ENCODE assay signal across 2 cellular contexts in the genomic region with DNA sequence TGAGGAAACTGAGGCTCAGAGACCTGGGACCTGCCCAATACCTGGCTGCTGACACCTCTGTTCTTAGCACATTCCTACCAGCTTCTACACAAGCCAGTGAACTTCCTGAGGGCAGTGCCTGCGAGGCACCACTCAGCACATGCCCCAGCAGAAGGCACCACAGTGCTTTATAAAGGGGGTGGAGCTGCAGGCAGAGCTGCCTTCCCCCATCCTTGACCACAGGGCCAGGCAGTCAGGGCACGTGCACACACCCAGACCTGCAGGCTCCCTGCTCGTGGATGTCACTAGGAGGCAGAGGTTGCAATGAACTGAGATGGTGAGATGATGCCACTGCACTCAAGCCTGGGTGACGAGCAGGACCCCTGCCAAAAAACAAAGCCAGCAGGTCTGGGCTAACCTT.
TF ChIP-seq lines count a peak whose summit lies in the region.

No MANE protein-coding gene starts in this region.

TF ChIP-seq in HEK293, 187 proteins besides CTCF, POLR2A, EP300 and RAD21:
- no peak for TF ChIP-seq ZSCAN18 (tag by site-specific recombination; IDR thresholded peaks at IDR 0.05)
- TF ChIP-seq, protein P1, sequence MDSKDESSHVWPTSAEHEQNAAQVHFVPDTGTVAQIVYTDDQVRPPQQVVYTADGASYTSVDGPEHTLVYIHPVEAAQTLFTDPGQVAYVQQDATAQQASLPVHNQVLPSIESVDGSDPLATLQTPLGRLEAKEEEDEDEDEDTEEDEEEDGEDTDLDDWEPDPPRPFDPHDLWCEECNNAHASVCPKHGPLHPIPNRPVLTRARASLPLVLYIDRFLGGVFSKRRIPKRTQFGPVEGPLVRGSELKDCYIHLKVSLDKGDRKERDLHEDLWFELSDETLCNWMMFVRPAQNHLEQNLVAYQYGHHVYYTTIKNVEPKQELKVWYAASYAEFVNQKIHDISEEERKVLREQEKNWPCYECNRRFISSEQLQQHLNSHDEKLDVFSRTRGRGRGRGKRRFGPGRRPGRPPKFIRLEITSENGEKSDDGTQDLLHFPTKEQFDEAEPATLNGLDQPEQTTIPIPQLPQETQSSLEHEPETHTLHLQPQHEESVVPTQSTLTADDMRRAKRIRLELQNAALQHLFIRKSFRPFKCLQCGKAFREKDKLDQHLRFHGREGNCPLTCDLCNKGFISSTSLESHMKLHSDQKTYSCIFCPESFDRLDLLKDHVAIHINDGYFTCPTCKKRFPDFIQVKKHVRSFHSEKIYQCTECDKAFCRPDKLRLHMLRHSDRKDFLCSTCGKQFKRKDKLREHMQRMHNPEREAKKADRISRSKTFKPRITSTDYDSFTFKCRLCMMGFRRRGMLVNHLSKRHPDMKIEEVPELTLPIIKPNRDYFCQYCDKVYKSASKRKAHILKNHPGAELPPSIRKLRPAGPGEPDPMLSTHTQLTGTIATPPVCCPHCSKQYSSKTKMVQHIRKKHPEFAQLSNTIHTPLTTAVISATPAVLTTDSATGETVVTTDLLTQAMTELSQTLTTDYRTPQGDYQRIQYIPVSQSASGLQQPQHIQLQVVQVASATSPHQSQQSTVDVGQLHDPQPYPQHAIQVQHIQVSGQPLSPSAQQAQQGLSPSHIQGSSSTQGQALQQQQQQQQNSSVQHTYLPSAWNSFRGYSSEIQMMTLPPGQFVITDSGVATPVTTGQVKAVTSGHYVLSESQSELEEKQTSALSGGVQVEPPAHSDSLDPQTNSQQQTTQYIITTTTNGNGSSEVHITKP (tag by site-specific recombination; IDR thresholded peaks at IDR 0.05), result peak; percentile 55; the same call in 1 of the 2 replicates

TF ChIP-seq in K562, 482 proteins besides CTCF, POLR2A, EP300 and RAD21:
- TF ChIP-seq, protein P2, sequence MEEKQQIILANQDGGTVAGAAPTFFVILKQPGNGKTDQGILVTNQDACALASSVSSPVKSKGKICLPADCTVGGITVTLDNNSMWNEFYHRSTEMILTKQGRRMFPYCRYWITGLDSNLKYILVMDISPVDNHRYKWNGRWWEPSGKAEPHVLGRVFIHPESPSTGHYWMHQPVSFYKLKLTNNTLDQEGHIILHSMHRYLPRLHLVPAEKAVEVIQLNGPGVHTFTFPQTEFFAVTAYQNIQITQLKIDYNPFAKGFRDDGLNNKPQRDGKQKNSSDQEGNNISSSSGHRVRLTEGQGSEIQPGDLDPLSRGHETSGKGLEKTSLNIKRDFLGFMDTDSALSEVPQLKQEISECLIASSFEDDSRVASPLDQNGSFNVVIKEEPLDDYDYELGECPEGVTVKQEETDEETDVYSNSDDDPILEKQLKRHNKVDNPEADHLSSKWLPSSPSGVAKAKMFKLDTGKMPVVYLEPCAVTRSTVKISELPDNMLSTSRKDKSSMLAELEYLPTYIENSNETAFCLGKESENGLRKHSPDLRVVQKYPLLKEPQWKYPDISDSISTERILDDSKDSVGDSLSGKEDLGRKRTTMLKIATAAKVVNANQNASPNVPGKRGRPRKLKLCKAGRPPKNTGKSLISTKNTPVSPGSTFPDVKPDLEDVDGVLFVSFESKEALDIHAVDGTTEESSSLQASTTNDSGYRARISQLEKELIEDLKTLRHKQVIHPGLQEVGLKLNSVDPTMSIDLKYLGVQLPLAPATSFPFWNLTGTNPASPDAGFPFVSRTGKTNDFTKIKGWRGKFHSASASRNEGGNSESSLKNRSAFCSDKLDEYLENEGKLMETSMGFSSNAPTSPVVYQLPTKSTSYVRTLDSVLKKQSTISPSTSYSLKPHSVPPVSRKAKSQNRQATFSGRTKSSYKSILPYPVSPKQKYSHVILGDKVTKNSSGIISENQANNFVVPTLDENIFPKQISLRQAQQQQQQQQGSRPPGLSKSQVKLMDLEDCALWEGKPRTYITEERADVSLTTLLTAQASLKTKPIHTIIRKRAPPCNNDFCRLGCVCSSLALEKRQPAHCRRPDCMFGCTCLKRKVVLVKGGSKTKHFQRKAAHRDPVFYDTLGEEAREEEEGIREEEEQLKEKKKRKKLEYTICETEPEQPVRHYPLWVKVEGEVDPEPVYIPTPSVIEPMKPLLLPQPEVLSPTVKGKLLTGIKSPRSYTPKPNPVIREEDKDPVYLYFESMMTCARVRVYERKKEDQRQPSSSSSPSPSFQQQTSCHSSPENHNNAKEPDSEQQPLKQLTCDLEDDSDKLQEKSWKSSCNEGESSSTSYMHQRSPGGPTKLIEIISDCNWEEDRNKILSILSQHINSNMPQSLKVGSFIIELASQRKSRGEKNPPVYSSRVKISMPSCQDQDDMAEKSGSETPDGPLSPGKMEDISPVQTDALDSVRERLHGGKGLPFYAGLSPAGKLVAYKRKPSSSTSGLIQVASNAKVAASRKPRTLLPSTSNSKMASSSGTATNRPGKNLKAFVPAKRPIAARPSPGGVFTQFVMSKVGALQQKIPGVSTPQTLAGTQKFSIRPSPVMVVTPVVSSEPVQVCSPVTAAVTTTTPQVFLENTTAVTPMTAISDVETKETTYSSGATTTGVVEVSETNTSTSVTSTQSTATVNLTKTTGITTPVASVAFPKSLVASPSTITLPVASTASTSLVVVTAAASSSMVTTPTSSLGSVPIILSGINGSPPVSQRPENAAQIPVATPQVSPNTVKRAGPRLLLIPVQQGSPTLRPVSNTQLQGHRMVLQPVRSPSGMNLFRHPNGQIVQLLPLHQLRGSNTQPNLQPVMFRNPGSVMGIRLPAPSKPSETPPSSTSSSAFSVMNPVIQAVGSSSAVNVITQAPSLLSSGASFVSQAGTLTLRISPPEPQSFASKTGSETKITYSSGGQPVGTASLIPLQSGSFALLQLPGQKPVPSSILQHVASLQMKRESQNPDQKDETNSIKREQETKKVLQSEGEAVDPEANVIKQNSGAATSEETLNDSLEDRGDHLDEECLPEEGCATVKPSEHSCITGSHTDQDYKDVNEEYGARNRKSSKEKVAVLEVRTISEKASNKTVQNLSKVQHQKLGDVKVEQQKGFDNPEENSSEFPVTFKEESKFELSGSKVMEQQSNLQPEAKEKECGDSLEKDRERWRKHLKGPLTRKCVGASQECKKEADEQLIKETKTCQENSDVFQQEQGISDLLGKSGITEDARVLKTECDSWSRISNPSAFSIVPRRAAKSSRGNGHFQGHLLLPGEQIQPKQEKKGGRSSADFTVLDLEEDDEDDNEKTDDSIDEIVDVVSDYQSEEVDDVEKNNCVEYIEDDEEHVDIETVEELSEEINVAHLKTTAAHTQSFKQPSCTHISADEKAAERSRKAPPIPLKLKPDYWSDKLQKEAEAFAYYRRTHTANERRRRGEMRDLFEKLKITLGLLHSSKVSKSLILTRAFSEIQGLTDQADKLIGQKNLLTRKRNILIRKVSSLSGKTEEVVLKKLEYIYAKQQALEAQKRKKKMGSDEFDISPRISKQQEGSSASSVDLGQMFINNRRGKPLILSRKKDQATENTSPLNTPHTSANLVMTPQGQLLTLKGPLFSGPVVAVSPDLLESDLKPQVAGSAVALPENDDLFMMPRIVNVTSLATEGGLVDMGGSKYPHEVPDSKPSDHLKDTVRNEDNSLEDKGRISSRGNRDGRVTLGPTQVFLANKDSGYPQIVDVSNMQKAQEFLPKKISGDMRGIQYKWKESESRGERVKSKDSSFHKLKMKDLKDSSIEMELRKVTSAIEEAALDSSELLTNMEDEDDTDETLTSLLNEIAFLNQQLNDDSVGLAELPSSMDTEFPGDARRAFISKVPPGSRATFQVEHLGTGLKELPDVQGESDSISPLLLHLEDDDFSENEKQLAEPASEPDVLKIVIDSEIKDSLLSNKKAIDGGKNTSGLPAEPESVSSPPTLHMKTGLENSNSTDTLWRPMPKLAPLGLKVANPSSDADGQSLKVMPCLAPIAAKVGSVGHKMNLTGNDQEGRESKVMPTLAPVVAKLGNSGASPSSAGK (IDR thresholded peaks at IDR 0.05), result peak; percentile 42
- no peak for TF ChIP-seq POLR2B (IDR thresholded peaks at IDR 0.05; ENCODE audit: low read depth, partially characterized antibody)
- TF ChIP-seq BHLHE40 (IDR thresholded peaks at IDR 0.05; ENCODE audit: low read length), result peak; percentile 77
- TF ChIP-seq, protein P3, sequence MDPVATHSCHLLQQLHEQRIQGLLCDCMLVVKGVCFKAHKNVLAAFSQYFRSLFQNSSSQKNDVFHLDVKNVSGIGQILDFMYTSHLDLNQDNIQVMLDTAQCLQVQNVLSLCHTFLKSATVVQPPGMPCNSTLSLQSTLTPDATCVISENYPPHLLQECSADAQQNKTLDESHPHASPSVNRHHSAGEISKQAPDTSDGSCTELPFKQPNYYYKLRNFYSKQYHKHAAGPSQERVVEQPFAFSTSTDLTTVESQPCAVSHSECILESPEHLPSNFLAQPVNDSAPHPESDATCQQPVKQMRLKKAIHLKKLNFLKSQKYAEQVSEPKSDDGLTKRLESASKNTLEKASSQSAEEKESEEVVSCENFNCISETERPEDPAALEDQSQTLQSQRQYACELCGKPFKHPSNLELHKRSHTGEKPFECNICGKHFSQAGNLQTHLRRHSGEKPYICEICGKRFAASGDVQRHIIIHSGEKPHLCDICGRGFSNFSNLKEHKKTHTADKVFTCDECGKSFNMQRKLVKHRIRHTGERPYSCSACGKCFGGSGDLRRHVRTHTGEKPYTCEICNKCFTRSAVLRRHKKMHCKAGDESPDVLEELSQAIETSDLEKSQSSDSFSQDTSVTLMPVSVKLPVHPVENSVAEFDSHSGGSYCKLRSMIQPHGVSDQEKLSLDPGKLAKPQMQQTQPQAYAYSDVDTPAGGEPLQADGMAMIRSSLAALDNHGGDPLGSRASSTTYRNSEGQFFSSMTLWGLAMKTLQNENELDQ (CRISPR knock-in tag; IDR thresholded peaks at IDR 0.05; ENCODE audit: borderline replicate concordance), result no peak
